20 cellular contexts compared by ENCODE assay signal in the genomic region with DNA sequence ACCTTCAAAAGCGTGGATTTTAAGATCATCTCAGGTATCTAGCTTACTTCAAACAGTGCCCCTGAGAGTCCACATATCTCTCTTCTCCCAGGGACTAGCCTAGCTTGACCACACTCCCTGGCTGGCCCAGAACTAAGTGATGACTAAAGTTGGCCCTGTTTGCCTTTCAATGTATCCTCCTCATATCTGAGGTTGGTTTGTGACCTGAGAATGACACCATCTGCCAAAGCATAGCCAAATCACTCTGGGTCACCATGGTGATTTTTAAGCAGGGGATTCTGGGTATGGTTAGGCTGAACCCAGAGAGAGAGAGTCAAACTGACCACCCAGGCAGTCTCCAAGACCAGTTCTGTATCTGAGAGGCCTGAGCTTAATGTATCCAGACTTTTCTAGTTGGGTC. TPM values are rescaled to one million over a fixed set of nuclear protein-coding genes. Genes with fewer than 3 reads are reported as not detected.
DNase-seq lines count a peak whose midpoint lies in the region; ATAC-seq lines count a peak whose summit lies in the region.
"Had no signal": no experiment of that assay in that cellular context is flagged by ENCODE, and none has a peak within 500 bp of the region (broad histone marks: within the 10 kb centered on the region; RNA-seq: fewer than 3 reads in every experiment).

No MANE protein-coding gene starts in this region.

- peaks cover 3 to 24% (median 19%) of the 10 kb centered on the region in 5 donors for H3K27me3 Mint-ChIP-seq in naive thymus-derived CD4-positive, alpha-beta T cell
- H3K27me3 Mint-ChIP-seq in immature natural killer cell (ENCODE audit: low read depth in 3 of 3), result peaks cover 0 to 2% (median 2%) of the 10 kb centered on the region in 3 donors

- no peaks in the 10 kb centered on the region for H3K9me3 ChIP-seq in naive thymus-derived CD4-positive, alpha-beta T cell (ENCODE audit: control insufficient read depth in 2 of 3, low read length in 3 of 3)

- no peak overlapping the region for H3K27ac Mint-ChIP-seq in naive thymus-derived CD4-positive, alpha-beta T cell
- H3K27ac Mint-ChIP-seq in immature natural killer cell, result no peak overlapping the region
- H3K27ac Mint-ChIP-seq: activated naive CD4-positive, alpha-beta T cell treated with anti-CD3 and anti-CD28 coated beads, Interleukin-2, amount 10 ng/mL, durations not matched to agents 7 days and 5 days; endodermal cell; stimulated activated memory B cell treated with anti-CD40 and anti-IgM and Interleukin-4, amounts not matched to agents 10 μg/mL and 1 μg/mL and 100 μg/mL, for 72 hours had no signal

- CTCF ChIA-PET in naive thymus-derived CD4-positive, alpha-beta T cell (lab: Charles Lee), result no interaction called here

- no peak overlapping the region for H3K4me3 Mint-ChIP-seq in naive thymus-derived CD4-positive, alpha-beta T cell
- no peak overlapping the region for H3K4me3 Mint-ChIP-seq in immature natural killer cell
- H3K4me3 Mint-ChIP-seq: activated naive CD4-positive, alpha-beta T cell treated with anti-CD3 and anti-CD28 coated beads, Interleukin-2, amount 10 ng/mL, durations not matched to agents 7 days and 5 days; endodermal cell; stimulated activated memory B cell treated with anti-CD40 and anti-IgM and Interleukin-4, amounts not matched to agents 10 μg/mL and 1 μg/mL and 100 μg/mL, for 72 hours had no signal

- no peaks in the 10 kb centered on the region for H3K4me1 ChIP-seq in naive thymus-derived CD4-positive, alpha-beta T cell (ENCODE audit: control insufficient read depth in 2 of 2, insufficient read depth in 2 of 2, low read length in 2 of 2)

- no peak overlapping the region for H3K27ac ChIP-seq in naive thymus-derived CD4-positive, alpha-beta T cell (ENCODE audit: low read depth, low read length)
- H3K27ac ChIP-seq: KMS-11 had no signal

- no peaks in the 10 kb centered on the region for H3K4me1 Mint-ChIP-seq in naive thymus-derived CD4-positive, alpha-beta T cell
- no peaks in the 10 kb centered on the region for H3K4me1 Mint-ChIP-seq in immature natural killer cell
- H3K4me1 Mint-ChIP-seq: stimulated activated memory B cell treated with anti-CD40 and anti-IgM and Interleukin-4, amounts not matched to agents 10 μg/mL and 1 μg/mL and 100 μg/mL, for 72 hours had no signal

- no peak overlapping the region for H3K4me3 ChIP-seq in naive thymus-derived CD4-positive, alpha-beta T cell (ENCODE audit: low read length)

- DNase-seq in AG08395 (ENCODE audit: low spot score) (peak; percentile 86), NCI-H69 (lab: John Stamatoyannopoulos, UW) (peak; percentile 28), fibroblast of peridontal ligament (ENCODE audit: extremely low read depth) (peak; percentile 53), immature natural killer cell (no peak)
- DNase-seq in naive thymus-derived CD4-positive, alpha-beta T cell, result no peak
- no peak for DNase-seq in NK-92 treated with Interleukin-12 subunit alpha and Interleukin-12 subunit beta, amount 100 ng/mL, for 24 hours (lab: John Stamatoyannopoulos, UW)
- DNase-seq: activated CD8-positive, alpha-beta memory T cell treated with anti-CD3 and anti-CD28 coated beads, Interleukin-2, amount 50 U/mL, for 4 hours; activated naive CD4-positive, alpha-beta T cell treated with anti-CD3 and anti-CD28 coated beads, Interleukin-2, amount 10 ng/mL, durations not matched to agents 7 days and 5 days; caudate nucleus; DND-41; NCI-H1694; NCI-H510A; nucleus accumbens; T-helper 1 cell had no signal

- intact Hi-C loops in naive thymus-derived CD4-positive, alpha-beta T cell (cut with micrococcal nuclease), result no loop called here

- POLR2A ChIA-PET in naive thymus-derived CD4-positive, alpha-beta T cell (lab: Charles Lee), result no interaction called here

- ATAC-seq in GM19351 (IDR thresholded peaks at IDR 0.05; ENCODE audit: unreplicated experiment), result peak; percentile 65
- ATAC-seq in naive thymus-derived CD4-positive, alpha-beta T cell, result no peak
- no peak for ATAC-seq in HG03442 (IDR thresholded peaks at IDR 0.05; ENCODE audit: unreplicated experiment)
- ATAC-seq: stimulated activated memory B cell treated with anti-CD40 and anti-IgM and Interleukin-4, amounts not matched to agents 10 μg/mL and 1 μg/mL and 100 μg/mL, for 72 hours had no signal

- no peaks in the 10 kb centered on the region for H3K27me3 ChIP-seq in naive thymus-derived CD4-positive, alpha-beta T cell (ENCODE audit: control insufficient read depth in 2 of 2, insufficient read depth in 2 of 2, low read length in 2 of 2)

- no peaks in the 10 kb centered on the region for H3K36me3 ChIP-seq in naive thymus-derived CD4-positive, alpha-beta T cell (ENCODE audit: control insufficient read depth in 2 of 3, insufficient read depth in 3 of 3, low read length in 3 of 3)

- H3K9me3 Mint-ChIP-seq in naive thymus-derived CD4-positive, alpha-beta T cell, result peaks cover 0 to 2% (median 0%) of the 10 kb centered on the region in 11 donors
- H3K9me3 Mint-ChIP-seq in immature natural killer cell, result peaks cover 0 to 1% (median 0%) of the 10 kb centered on the region in 6 donors
- H3K9me3 Mint-ChIP-seq: activated naive CD4-positive, alpha-beta T cell treated with anti-CD3 and anti-CD28 coated beads, Interleukin-2, amount 10 ng/mL, durations not matched to agents 7 days and 5 days; endodermal cell; stimulated activated memory B cell treated with anti-CD40 and anti-IgM and Interleukin-4, amounts not matched to agents 10 μg/mL and 1 μg/mL and 100 μg/mL, for 72 hours had no signal

- H3K36me3 Mint-ChIP-seq in naive thymus-derived CD4-positive, alpha-beta T cell, result peaks cover 0 to 3% (median 0%) of the 10 kb centered on the region in 5 donors
- H3K36me3 Mint-ChIP-seq in immature natural killer cell, result no peaks in the 10 kb centered on the region
- H3K36me3 Mint-ChIP-seq: activated naive CD4-positive, alpha-beta T cell treated with anti-CD3 and anti-CD28 coated beads, Interleukin-2, amount 10 ng/mL, durations not matched to agents 7 days and 5 days; stimulated activated memory B cell treated with anti-CD40 and anti-IgM and Interleukin-4, amounts not matched to agents 10 μg/mL and 1 μg/mL and 100 μg/mL, for 72 hours had no signal

RNA-seq across cellular contexts. Expression of gene CNNM1, which starts 16.2 kb away (rescaled TPM):
- total RNA-seq in naive thymus-derived CD4-positive, alpha-beta T cell, result 1 to 10 TPM in 1 of 5 experiments, under 1 TPM in 4; 0.24 to 1.9 (median 0.57) TPM
- under 1 TPM; 0.12 to 0.30 TPM for polyA plus RNA-seq in naive thymus-derived CD4-positive, alpha-beta T cell
- polyA plus RNA-seq in immature natural killer cell, result not detected
- total RNA-seq: skeletal muscle tissue had no signal

Comparison
In these comparisons a context has a peak if more than half of its experiments do, and no peak if none do; other contexts are left out.
1. DNase-seq: peak in AG08395 (single experiment), NCI-H69 (single experiment) and fibroblast of peridontal ligament (single experiment); none in naive thymus-derived CD4-positive, alpha-beta T cell (0 of 9), NK-92 treated with Interleukin-12 subunit alpha and Interleukin-12 subunit beta, amount 100 ng/mL, for 24 hours (single experiment) and immature natural killer cell (0 of 3).